In the genomic region with DNA sequence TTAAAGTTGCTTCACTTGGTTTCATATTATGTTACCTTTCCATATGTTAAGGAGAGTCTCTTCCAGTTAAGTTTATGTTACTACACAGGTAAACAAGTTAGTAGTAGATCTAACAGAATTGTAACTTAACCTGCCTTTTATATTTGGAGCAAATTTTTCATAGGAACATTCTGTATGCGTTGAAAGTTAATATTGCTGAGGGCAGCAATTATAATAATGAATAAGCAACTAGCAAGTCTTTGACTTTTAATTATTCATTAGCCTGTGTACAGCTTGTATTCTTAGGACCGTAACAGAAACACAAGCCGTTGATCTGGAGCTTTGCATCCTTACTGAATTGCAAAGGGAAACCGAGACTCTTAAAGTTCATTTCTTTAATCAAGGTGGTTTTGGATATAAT, we compare ENCODE assay signal across 32 cellular contexts.
"Had no signal": no experiment of that assay in that cellular context is flagged by ENCODE, and none has a peak within 500 bp of the region (broad histone marks: within the 10 kb centered on the region; RNA-seq: fewer than 3 reads in every experiment).

No MANE protein-coding gene starts in this region.

- H3K27ac Mint-ChIP-seq: activated CD4-positive, alpha-beta memory T cell treated with anti-CD3 and anti-CD28 coated beads for 36 hours; activated CD4-positive, alpha-beta T cell treated with anti-CD3 and anti-CD28 coated beads for 36 hours; activated CD4-positive, alpha-beta T cell treated with anti-CD3 and anti-CD28 coated beads, Interleukin-2, amount 10 ng/mL, durations not matched to agents 24 days and 14 days; activated naive CD8-positive, alpha-beta T cell treated with anti-CD3 and anti-CD28 coated beads for 36 hours; activated T-helper 1 cell treated with anti-CD3 and anti-CD28 coated beads, Interleukin-12 subunit alpha, Interleukin-12 subunit beta, Interleukin-2, Interleukin-4 antibody, amounts not matched to agents 30 ng/mL and 10 ng/mL and 1 ng/mL, durations not matched to agents 14 hours and 24 hours and 36 hours; dendritic cell treated with granulocyte-macrophage colony-stimulating factor and Interleukin-4, amounts not matched to agents 40 ng/mL and 50 ng/mL, for 4 days; T-cell; T-helper 1 cell treated with Interleukin-12 subunit alpha and Interleukin-12 subunit beta and Interleukin-4 antibody, amounts not matched to agents 30 μg/mL and 1 μg/mL, for 36 hours; T-helper 2 cell treated with Interferon-gamma antibody and Interleukin-4, amounts not matched to agents 5 μg/mL and 100 μg/mL, for 36 hours had no signal

- H3K27me3 ChIP-seq: brain microvascular endothelial cell, dorsolateral prefrontal cortex, esophagus muscularis mucosa, foreskin keratinocyte, gastrocnemius medialis, heart left ventricle had no signal

- H3K4me1 Mint-ChIP-seq: activated CD4-positive, alpha-beta T cell treated with anti-CD3 and anti-CD28 coated beads, Interleukin-2, amount 10 ng/mL, durations not matched to agents 24 days and 14 days; central memory CD8-positive, alpha-beta T cell had no signal

- FAIRE-seq: bronchial epithelial cell had no signal

- H3K9me3 Mint-ChIP-seq: activated CD4-positive, alpha-beta memory T cell treated with anti-CD3 and anti-CD28 coated beads for 36 hours; activated CD4-positive, alpha-beta T cell treated with anti-CD3 and anti-CD28 coated beads, Interleukin-2, amount 10 ng/mL, durations not matched to agents 24 days and 14 days; activated naive CD8-positive, alpha-beta T cell treated with anti-CD3 and anti-CD28 coated beads for 36 hours; activated T-cell treated with anti-CD3 and anti-CD28 coated beads, Interleukin-2, amount 50 U/mL, for 4 hours; activated T-helper 1 cell treated with anti-CD3 and anti-CD28 coated beads, Interleukin-12 subunit alpha, Interleukin-12 subunit beta, Interleukin-2, Interleukin-4 antibody, amounts not matched to agents 30 ng/mL and 10 ng/mL and 1 ng/mL, durations not matched to agents 14 hours and 24 hours and 36 hours; central memory CD8-positive, alpha-beta T cell; dendritic cell treated with granulocyte-macrophage colony-stimulating factor and Interleukin-4, amounts not matched to agents 40 ng/mL and 50 ng/mL, for 4 days; T-cell; T-helper 1 cell treated with Interleukin-12 subunit alpha and Interleukin-12 subunit beta and Interleukin-4 antibody, amounts not matched to agents 30 μg/mL and 1 μg/mL, for 36 hours; T-helper 2 cell treated with Interferon-gamma antibody and Interleukin-4, amounts not matched to agents 5 μg/mL and 100 μg/mL, for 36 hours had no signal

- H3K27me3 Mint-ChIP-seq: activated CD4-positive, alpha-beta memory T cell treated with anti-CD3 and anti-CD28 coated beads for 36 hours; activated CD4-positive, alpha-beta T cell treated with anti-CD3 and anti-CD28 coated beads for 36 hours; activated CD4-positive, alpha-beta T cell treated with anti-CD3 and anti-CD28 coated beads, Interleukin-2, amount 10 ng/mL, durations not matched to agents 24 days and 14 days; activated naive CD8-positive, alpha-beta T cell treated with anti-CD3 and anti-CD28 coated beads for 36 hours; central memory CD8-positive, alpha-beta T cell; dendritic cell treated with granulocyte-macrophage colony-stimulating factor and Interleukin-4, amounts not matched to agents 40 ng/mL and 50 ng/mL, for 4 days; T-cell had no signal

- DNase-seq: activated CD4-positive, alpha-beta memory T cell treated with anti-CD3 and anti-CD28 coated beads for 36 hours; activated CD4-positive, alpha-beta T cell treated with anti-CD3 and anti-CD28 coated beads for 36 hours; activated CD4-positive, alpha-beta T cell treated with anti-CD3 and anti-CD28 coated beads, Interleukin-2, amount 10 ng/mL, durations not matched to agents 24 days and 14 days; activated CD4-positive, CD25-positive, alpha-beta regulatory T cell; activated CD4-positive, CD25-positive, alpha-beta regulatory T cell treated with anti-CD3 and anti-CD28 coated beads, Interleukin-2, amount 50 U/mL, for 72 hours; activated CD8-positive, alpha-beta memory T cell treated with anti-CD3 and anti-CD28 coated beads, Interleukin-2, amount 50 U/mL, for 48 hours; activated gamma-delta T cell; activated naive CD4-positive, alpha-beta T cell; activated naive CD4-positive, alpha-beta T cell treated with anti-CD3 and anti-CD28 coated beads, Interleukin-2, amount 50 U/mL, for 16 hours; activated naive CD8-positive, alpha-beta T cell treated with anti-CD3 and anti-CD28 coated beads for 36 hours; activated T-cell treated with anti-CD3 and anti-CD28 coated beads for 4 hours; activated T-cell treated with anti-CD3 and anti-CD28 coated beads, Interleukin-2, amount 50 U/mL, for 4 hours; amniotic stem cell; anterior cingulate cortex; brain microvascular endothelial cell; dorsolateral prefrontal cortex; effector memory CD4-positive, alpha-beta T cell; erythroblast; foreskin keratinocyte; gastrocnemius medialis; glutamatergic neuron; heart left ventricle; hypothalamus; T-cell had no signal

- H3K4me3 ChIP-seq: coronary artery, dorsolateral prefrontal cortex, esophagus muscularis mucosa, gastrocnemius medialis, heart left ventricle had no signal

- H3K4me1 ChIP-seq: foreskin keratinocyte, gastrocnemius medialis, heart left ventricle had no signal

- H3K4me3 Mint-ChIP-seq: activated CD4-positive, alpha-beta memory T cell treated with anti-CD3 and anti-CD28 coated beads for 36 hours; activated CD4-positive, alpha-beta T cell treated with anti-CD3 and anti-CD28 coated beads for 36 hours; activated CD4-positive, alpha-beta T cell treated with anti-CD3 and anti-CD28 coated beads, Interleukin-2, amount 10 ng/mL, durations not matched to agents 24 days and 14 days; activated naive CD8-positive, alpha-beta T cell treated with anti-CD3 and anti-CD28 coated beads for 36 hours; activated T-cell treated with anti-CD3 and anti-CD28 coated beads, Interleukin-2, amount 50 U/mL, for 4 hours; activated T-helper 1 cell treated with anti-CD3 and anti-CD28 coated beads, Interleukin-12 subunit alpha, Interleukin-12 subunit beta, Interleukin-2, Interleukin-4 antibody, amounts not matched to agents 30 ng/mL and 10 ng/mL and 1 ng/mL, durations not matched to agents 14 hours and 24 hours and 36 hours; central memory CD8-positive, alpha-beta T cell; dendritic cell treated with granulocyte-macrophage colony-stimulating factor and Interleukin-4, amounts not matched to agents 40 ng/mL and 50 ng/mL, for 4 days; T-cell; T-helper 1 cell treated with Interleukin-12 subunit alpha and Interleukin-12 subunit beta and Interleukin-4 antibody, amounts not matched to agents 30 μg/mL and 1 μg/mL, for 36 hours; T-helper 2 cell treated with Interferon-gamma antibody and Interleukin-4, amounts not matched to agents 5 μg/mL and 100 μg/mL, for 36 hours had no signal

- H3K27ac ChIP-seq: brain microvascular endothelial cell, coronary artery, esophagus muscularis mucosa, foreskin keratinocyte, gastrocnemius medialis, heart left ventricle had no signal

- ATAC-seq: activated CD4-positive, alpha-beta T cell treated with anti-CD3 and anti-CD28 coated beads for 36 hours; activated T-cell treated with anti-CD3 and anti-CD28 coated beads, Interleukin-2, amount 50 U/mL, for 4 hours; gastrocnemius medialis; heart left ventricle; T-cell had no signal

- H3K9me3 ChIP-seq: esophagus muscularis mucosa, gastrocnemius medialis, heart left ventricle had no signal
